In the genomic region with DNA sequence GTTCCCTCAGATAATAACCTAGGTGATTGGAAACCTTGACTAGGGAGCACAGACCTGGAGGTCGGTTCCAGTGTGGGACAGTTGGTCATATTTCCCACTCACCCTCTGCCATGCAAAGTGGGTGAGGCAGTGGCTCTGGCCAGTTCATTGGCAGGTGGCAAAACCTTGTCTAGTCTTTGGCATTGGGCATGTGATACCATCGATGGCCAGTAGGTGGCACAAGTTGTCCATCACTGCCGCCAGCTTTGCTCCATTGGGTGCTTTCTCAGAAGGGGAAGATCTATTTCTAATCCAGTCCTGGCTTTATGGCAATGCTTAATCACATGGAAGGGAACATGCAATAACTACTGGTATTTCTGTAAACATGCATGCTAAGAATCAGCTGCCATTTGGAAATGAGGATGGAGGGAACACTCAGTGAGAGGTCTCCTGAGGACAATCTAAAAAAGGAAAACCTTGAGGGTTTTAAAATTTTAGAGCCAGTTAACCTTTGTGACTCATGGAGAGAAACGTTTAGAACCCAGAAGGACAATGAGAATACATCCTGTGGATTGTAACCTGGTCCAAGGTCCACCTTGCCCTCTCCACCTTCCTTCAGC, we compare ENCODE assay signal across 8 cellular contexts.
DNase-seq lines count a peak whose midpoint lies in the region; ATAC-seq and TF ChIP-seq lines count a peak whose summit lies in the region.
"Not testable (repeated sequence)": the region's sequence is repeated elsewhere in the genome, so short reads cannot be mapped to it uniquely, and the experiment has no call there.

No MANE protein-coding gene starts in this region.

- not testable (repeated sequence) for H3K27ac Mint-ChIP-seq in T-helper 17 cell, mesothelial cell of epicardium

- not testable (repeated sequence) for H3K4me3 ChIP-seq in brain microvascular endothelial cell (ENCODE audit: low read depth, low read length); gastroesophageal sphincter

- not testable (repeated sequence) for TF ChIP-seq EP300 in gastroesophageal sphincter (IDR thresholded peaks at IDR 0.05)

- peak; percentile 79 for ATAC-seq in GM19467 (IDR thresholded peaks at IDR 0.05; ENCODE audit: unreplicated experiment)
- ATAC-seq in HG03196 (IDR thresholded peaks at IDR 0.05; ENCODE audit: unreplicated experiment), result peak; percentile 68
- peak; percentile 80 for ATAC-seq in T-helper 17 cell
- ATAC-seq in gastroesophageal sphincter, result peak; percentile 94
- peak; percentile 81 for ATAC-seq in stimulated activated naive CD8-positive, alpha-beta T cell treated with anti-CD3 and anti-CD28 coated beads, Interleukin-15, Interleukin-2, amounts not matched to agents 100 U/mL and 50 U/mL, for 24 hours

- not testable (repeated sequence) for H3K36me3 Mint-ChIP-seq in T-helper 17 cell (ENCODE audit: low read depth); mesothelial cell of epicardium

- not testable (repeated sequence) for H3K9me3 Mint-ChIP-seq in mesothelial cell of epicardium

- H3K4me3 Mint-ChIP-seq in T-helper 17 cell, mesothelial cell of epicardium: not testable (repeated sequence)

- H3K27ac ChIP-seq in brain microvascular endothelial cell, result not testable (repeated sequence)
- H3K27ac ChIP-seq in gastroesophageal sphincter, result peak overlapping the region in 1 of 4 donors; percentile 41

- not testable (repeated sequence) for H3K4me1 Mint-ChIP-seq in T-helper 17 cell, mesothelial cell of epicardium

- H3K27me3 Mint-ChIP-seq in T-helper 17 cell; mesothelial cell of epicardium (ENCODE audit: low read depth): not testable (repeated sequence)

- 0% methylated on average over 1 of the region's 4 CpGs; no CpG with 5 or more reads in 1 of the 2 donors for WGBS in gastroesophageal sphincter (ENCODE audit: low coverage in 1 of 2), 2 donors

- TF ChIP-seq POLR2A in gastroesophageal sphincter (IDR thresholded peaks at IDR 0.05), result not testable (repeated sequence)

- peak; percentile 23 for DNase-seq in Caki2 (ENCODE audit: low read depth)
- not testable (repeated sequence) for DNase-seq in T-helper 17 cell; brain microvascular endothelial cell; mesothelial cell of epicardium (ENCODE audit: low spot score in 2 of 2, unreplicated experiment in 2 of 2); stimulated activated naive CD8-positive, alpha-beta T cell treated with anti-CD3 and anti-CD28 coated beads, Interleukin-15, Interleukin-2, amounts not matched to agents 100 U/mL and 50 U/mL, for 24 hours

- in situ Hi-C loops in Caki2 (cut with HindIII; ENCODE audit: low pct_unique_long_range_greater_than_20kb, low sequenced_read_pairs); brain microvascular endothelial cell (cut with HindIII; ENCODE audit: low pct_ligation_motif_present, low sequenced_read_pairs): not testable (repeated sequence)

- H3K27me3 ChIP-seq in brain microvascular endothelial cell (replicated peaks); gastroesophageal sphincter: not testable (repeated sequence)

- TF ChIP-seq CTCF in brain microvascular endothelial cell (IDR thresholded peaks at IDR 0.05; ENCODE audit: low read depth, low read length, missing control alignments) (peak; percentile 38), gastroesophageal sphincter (IDR thresholded peaks at IDR 0.05) (peak in 1 of 4 experiments; percentile 54), mesothelial cell of epicardium (IDR thresholded peaks at IDR 0.05; ENCODE audit: unreplicated experiment) (peak; percentile 82)

- not testable (repeated sequence) for H3K9me3 ChIP-seq in T-helper 17 cell (ENCODE audit: control insufficient read depth, low read length, poor library complexity, severe bottlenecking); gastroesophageal sphincter

- H3K36me3 ChIP-seq in brain microvascular endothelial cell (replicated peaks); gastroesophageal sphincter: not testable (repeated sequence)

- peaks cover 0 to 11% (median 0%) of the 10 kb centered on the region in 3 donors for H3K4me1 ChIP-seq in gastroesophageal sphincter
